In genomic region chr14:72616811-72617210, GRCh38 we compare ENCODE assay signal across 20 cellular contexts.
A peak's percentile ranks its signal among the peaks of the same experiment; 100 is the strongest.
DNase-seq lines count a peak whose midpoint lies in the region; ATAC-seq, FAIRE-seq and TF ChIP-seq lines count a peak whose summit lies in the region.
"Had no signal": no experiment of that assay in that cellular context is flagged by ENCODE, and none has a peak within 500 bp of the region (broad histone marks: within the 10 kb centered on the region; RNA-seq: fewer than 3 reads in every experiment).

No MANE protein-coding gene starts in this region.

- TF ChIP-seq CTCF in heart left ventricle (IDR thresholded peaks at IDR 0.05) (no peak), endothelial cell of umbilical vein (IDR thresholded peaks at IDR 0.05; ENCODE audit: extremely low read depth in 1 of 2, insufficient read depth in 1 of 2, low read depth in 1 of 2, low read length in 2 of 2) (no peak), tibial artery (IDR thresholded peaks at IDR 0.05) (no peak)

- H3K9ac ChIP-seq in endothelial cell of umbilical vein (replicated peaks; ENCODE audit: extremely low read depth, insufficient read depth, low read length) (no peak overlapping the region), neuronal stem cell (ENCODE audit: low read depth, low read length, poor library complexity) (no peak overlapping the region)

- H2BK12ac ChIP-seq in neuronal stem cell (ENCODE audit: low read length): peak overlapping the region; percentile 68

- H2AFZ ChIP-seq in endothelial cell of umbilical vein (ENCODE audit: low read depth, low read length) (no peak overlapping the region), neuronal stem cell (ENCODE audit: low read length) (peak overlapping the region; percentile 84)

- H3K9me3 ChIP-seq in heart left ventricle (no peaks in the 10 kb centered on the region), endothelial cell of umbilical vein (replicated peaks; ENCODE audit: control insufficient read depth, insufficient read depth, low read length) (no peaks in the 10 kb centered on the region), neuronal stem cell (replicated peaks in 1 of 2; ENCODE audit: control insufficient read depth in 2 of 2, insufficient read depth in 1 of 2, low read depth in 1 of 2, low read length in 2 of 2) (no peaks in the 10 kb centered on the region), tibial artery (no peaks in the 10 kb centered on the region)
- H3K9me3 ChIP-seq: A549 had no signal

- H3K27ac ChIP-seq in heart left ventricle (peak overlapping the region; percentile 65 to 92 (median 84)), endothelial cell of umbilical vein (ENCODE audit: insufficient read depth, low read depth, low read length) (peak overlapping the region; percentile 80), neuronal stem cell (replicated peaks; ENCODE audit: low read length) (no peak overlapping the region), tibial artery (peak overlapping the region; percentile 58 to 74)
- H3K27ac ChIP-seq: A549, SK-N-MC had no signal

- H2BK5ac ChIP-seq in neuronal stem cell (ENCODE audit: low read length): no peak overlapping the region

- no peak overlapping the region for H2BK120ac ChIP-seq in neuronal stem cell (ENCODE audit: low read depth, low read length)

- H3K4me3 ChIP-seq in heart left ventricle (no peak overlapping the region), endothelial cell of umbilical vein (replicated peaks in 1 of 3; ENCODE audit: insufficient read depth in 1 of 3, low read depth in 1 of 3, low read length in 3 of 3) (no peak overlapping the region), neuronal stem cell (ENCODE audit: low read length in 2 of 2) (no peak overlapping the region), tibial artery (no peak overlapping the region)
- H3K4me3 ChIP-seq: A549, SK-N-MC had no signal

- no peak overlapping the region for H2BK15ac ChIP-seq in neuronal stem cell (ENCODE audit: low read length)

- no peaks in the 10 kb centered on the region for H3K36me3 ChIP-seq in heart left ventricle
- no peaks in the 10 kb centered on the region for H3K36me3 ChIP-seq in endothelial cell of umbilical vein (ENCODE audit: control insufficient read depth in 2 of 2, extremely low read depth in 1 of 2, insufficient read depth in 2 of 2, low read length in 2 of 2)
- H3K36me3 ChIP-seq in neuronal stem cell (replicated peaks in 1 of 2; ENCODE audit: control insufficient read depth in 2 of 2, insufficient read depth in 2 of 2, low read length in 2 of 2): no peaks in the 10 kb centered on the region
- H3K36me3 ChIP-seq in tibial artery: no peaks in the 10 kb centered on the region

- POLR2A ChIA-PET in endothelial cell of umbilical vein (lab: Charles Lee): interaction anchor here (1.2 kb wide), 1 partner anchor 61 kb away, joined by 3 read pairs; no protein-coding TSS in a partner anchor

- peak overlapping the region; percentile 39 for H3K18ac ChIP-seq in neuronal stem cell (ENCODE audit: low read length)

- intact Hi-C loops in heart left ventricle (cut with DNase I) (loop anchor here in 4 of 10 donors (5.0 to 10.0 kb wide), 5 partner anchors 100 to 288 kb away; partner anchors contain the start of gene DPF3 (in 2 of the 4)), left ventricle myocardium superior (cut with micrococcal nuclease) (no loop called here), endothelial cell of umbilical vein (cut with micrococcal nuclease) (loop anchor here (1.0 kb wide), 5 partner anchors 26 to 277 kb away; partner anchors contain the start of gene DPF3), tibial artery (cut with DNase I; ENCODE audit: low total_unique reads) (no loop called here)

- 71 to 80% (median 77%) methylated on average over 7 of the region's 7 CpGs for WGBS in heart left ventricle, 4 donors
- no CpG with 5 or more reads among the region's 7 CpGs for WGBS in neuronal stem cell (ENCODE audit: extremely low coverage in 2 of 2, insufficient read length in 2 of 2, insufficient replicate concordance in 1 of 2), 2 donors

- H3K27me3 ChIP-seq in heart left ventricle (no peaks in the 10 kb centered on the region), endothelial cell of umbilical vein (ENCODE audit: control insufficient read depth in 2 of 2, insufficient read depth in 2 of 2, low read length in 2 of 2) (no peaks in the 10 kb centered on the region), neuronal stem cell (ENCODE audit: control insufficient read depth in 3 of 3, insufficient read depth in 3 of 3, low read depth in 1 of 3, low read length in 3 of 3) (no peaks in the 10 kb centered on the region), tibial artery (no peaks in the 10 kb centered on the region)

- ATAC-seq in heart left ventricle (no peak), left ventricle myocardium superior (no peak), HG03354 (IDR thresholded peaks at IDR 0.05; ENCODE audit: poor library complexity, severe bottlenecking, unreplicated experiment) (no peak)
- ATAC-seq: A549; activated CD8-positive, alpha-beta T cell treated with anti-CD3 and anti-CD28 coated beads for 36 hours; left colon; natural killer cell had no signal

- no peak overlapping the region for H2AK5ac ChIP-seq in neuronal stem cell (ENCODE audit: low read depth, low read length)

- H4K20me1 ChIP-seq in endothelial cell of umbilical vein (replicated peaks; ENCODE audit: control insufficient read depth, extremely low read depth, insufficient read depth, low read length): no peaks in the 10 kb centered on the region

- no TSS peak for BruUV-seq in endothelial cell of umbilical vein (replicated peaks; lab: Mats Ljungman, UMichigan)

- DNase-seq in heart left ventricle: no peak
- no peak for DNase-seq in left ventricle myocardium superior
- DNase-seq in endothelial cell of umbilical vein (ENCODE audit: low read depth, low spot score): no peak
- DNase-seq in neuronal stem cell (ENCODE audit: low spot score): no peak
- DNase-seq in tibial artery: no peak
- no peak for DNase-seq in NCI-H82 (lab: John Stamatoyannopoulos, UW)
- no peak for DNase-seq in hypothalamus (lab: John Stamatoyannopoulos, UW)
- DNase-seq: activated CD4-positive, CD25-positive, alpha-beta regulatory T cell treated with anti-CD3 and anti-CD28 coated beads, Interleukin-2, amount 50 U/mL, for 72 hours; activated CD8-positive, alpha-beta T cell treated with anti-CD3 and anti-CD28 coated beads for 36 hours; activated T-cell treated with anti-CD3 and anti-CD28 coated beads, Interleukin-2, amount 50 U/mL, for 24 hours; DMS53; GDM1; GOT3; KG1; left colon; natural killer cell; NCI-H2227 treated with DMSO at 0.1 percent for 48 hours had no signal

- H3K14ac ChIP-seq in neuronal stem cell (ENCODE audit: low read length): no peak overlapping the region

- H3K4me2 ChIP-seq in endothelial cell of umbilical vein (ENCODE audit: insufficient read depth, low read length) (peak overlapping the region; percentile 53), neuronal stem cell (ENCODE audit: insufficient read depth, low read length, poor library complexity, severe bottlenecking) (no peak overlapping the region)
- H3K4me2 ChIP-seq: A549 had no signal

- no peak overlapping the region for H3K4ac ChIP-seq in neuronal stem cell (ENCODE audit: low read length)

- CTCF ChIA-PET in endothelial cell of umbilical vein (lab: Charles Lee): interaction anchor here (0.7 to 1.8 kb wide), 11 partner anchors 8 to 288 kb away, joined by 3 to 5 read pairs (median 4); no protein-coding TSS in a partner anchor

- TF ChIP-seq POLR2A in heart left ventricle (IDR thresholded peaks at IDR 0.05) (no peak), endothelial cell of umbilical vein (IDR thresholded peaks at IDR 0.05; ENCODE audit: low read depth, low read length) (no peak)

- no peak for FAIRE-seq in endothelial cell of umbilical vein (lab: Jason Lieb, UNC)
- FAIRE-seq: A549 had no signal

- H3K23ac ChIP-seq in neuronal stem cell (ENCODE audit: low read depth, low read length, poor library complexity): no peak overlapping the region

- no peaks in the 10 kb centered on the region for H3K79me1 ChIP-seq in neuronal stem cell (ENCODE audit: low read depth, low read length)

- dilution Hi-C loops in endothelial cell of umbilical vein (cut with MboI; ENCODE audit: extremely low pct_ligation_motif_present, low sequenced_read_pairs): no loop called here

- no peak overlapping the region for H4K8ac ChIP-seq in neuronal stem cell (ENCODE audit: low read depth, low read length)

- no peaks in the 10 kb centered on the region for H3K79me2 ChIP-seq in endothelial cell of umbilical vein (ENCODE audit: control insufficient read depth, insufficient read depth, low read length)

- H4K91ac ChIP-seq in neuronal stem cell (ENCODE audit: low read depth, low read length, poor library complexity): no peak overlapping the region

- H3K9me1 ChIP-seq in endothelial cell of umbilical vein (replicated peaks; ENCODE audit: control insufficient read depth, extremely low read depth, insufficient read depth, low read length): no peaks in the 10 kb centered on the region

- peaks cover 5 to 78% (median 61%) of the 10 kb centered on the region in 12 donors for H3K4me1 ChIP-seq in heart left ventricle
- peaks cover 44% of the 10 kb centered on the region for H3K4me1 ChIP-seq in endothelial cell of umbilical vein (ENCODE audit: control insufficient read depth, extremely low read depth, insufficient read depth, low read length)
- H3K4me1 ChIP-seq in neuronal stem cell (ENCODE audit: control insufficient read depth in 2 of 2, insufficient read depth in 1 of 2, low read depth in 1 of 2, low read length in 2 of 2): peaks cover 12 to 22% of the 10 kb centered on the region in 2 donors
- peaks cover 0 to 53% (median 25%) of the 10 kb centered on the region in 4 donors for H3K4me1 ChIP-seq in tibial artery
- H3K4me1 ChIP-seq: A549 had no signal

TF ChIP-seq in endothelial cell of umbilical vein, 7 proteins besides CTCF, POLR2A, EP300 and RAD21:
- TF ChIP-seq FOS (IDR thresholded peaks at IDR 0.05; ENCODE audit: borderline replicate concordance, insufficient read depth, low read length): no peak
- TF ChIP-seq POLR2AphosphoS5 (IDR thresholded peaks at IDR 0.05; ENCODE audit: insufficient read depth, low read depth, low read length): no peak
- TF ChIP-seq JUN (IDR thresholded peaks at IDR 0.05; ENCODE audit: borderline replicate concordance, insufficient read depth, insufficient read length, low read depth): no peak
- TF ChIP-seq GATA2 (IDR thresholded peaks at IDR 0.05; ENCODE audit: insufficient read depth, insufficient read length, low read depth, low read length): no peak
- TF ChIP-seq EZH2 (IDR thresholded peaks at IDR 0.05; ENCODE audit: borderline replicate concordance, low read depth, low read length, severe bottlenecking): no peak
- no peak for TF ChIP-seq MAX (IDR thresholded peaks at IDR 0.05; ENCODE audit: insufficient read depth, insufficient read length)
- TF ChIP-seq MYC (IDR thresholded peaks at IDR 0.05; ENCODE audit: low read depth, low read length): no peak
